2 cellular contexts compared by ENCODE assay signal in genomic region chr11:18802381-18803257, GRCh38.
TF ChIP-seq lines count a peak whose summit lies in the region.

No MANE protein-coding gene starts in this region.

TF ChIP-seq in IMR-90, 13 proteins besides CTCF, POLR2A, EP300 and RAD21:
- TF ChIP-seq MAFK (IDR thresholded peaks at IDR 0.05; ENCODE audit: low read depth, low read length) (peak; percentile 88), RCOR1 (IDR thresholded peaks at IDR 0.05; ENCODE audit: insufficient replicate concordance, low read length) (no peak), SMC3 (IDR thresholded peaks at IDR 0.05; ENCODE audit: low read depth, low read length) (peak; percentile 48), NFE2L2 (IDR thresholded peaks at IDR 0.05; ENCODE audit: low read depth, low read length) (no peak), MAZ (IDR thresholded peaks at IDR 0.05; ENCODE audit: borderline replicate concordance, low read depth, low read length) (no peak), CEBPB (IDR thresholded peaks at IDR 0.05; ENCODE audit: low read depth, low read length) (peak; percentile 76), CHD1 (IDR thresholded peaks at IDR 0.05; ENCODE audit: low read depth, low read length) (no peak), BHLHE40 (IDR thresholded peaks at IDR 0.05; ENCODE audit: low read depth, low read length) (no peak)

TF ChIP-seq in K562, 482 proteins besides CTCF, POLR2A, EP300 and RAD21 (continues in another document):
- TF ChIP-seq MLLT1 (IDR thresholded peaks at IDR 0.05) (no peak), MGA (IDR thresholded peaks at IDR 0.05) (no peak), HNRNPUL1 (IDR thresholded peaks at IDR 0.05; ENCODE audit: low read length) (no peak), NFRKB (IDR thresholded peaks at IDR 0.05; ENCODE audit: low read depth) (no peak), GTF3C2 (IDR thresholded peaks at IDR 0.05; ENCODE audit: borderline replicate concordance, extremely low read depth, insufficient read length) (no peak), ARID3A (IDR thresholded peaks at IDR 0.05; ENCODE audit: borderline replicate concordance, low read depth, low read length) (no peak), PRPF4 (IDR thresholded peaks at IDR 0.05; ENCODE audit: insufficient read depth, low read depth, low read length, poor library complexity, severe bottlenecking) (no peak), HMGN3 (IDR thresholded peaks at IDR 0.05; ENCODE audit: borderline replicate concordance, extremely low read depth, insufficient read length, low read depth, low read length) (no peak), HNRNPLL (IDR thresholded peaks at IDR 0.05; ENCODE audit: low read depth, low read length, poor library complexity, severe bottlenecking) (no peak), ZKSCAN3 (CRISPR knock-in tag; IDR thresholded peaks at IDR 0.05) (no peak), SETDB1 (IDR thresholded peaks at IDR 0.05; ENCODE audit: low read length) (no peak), E2F3 (CRISPR knock-in tag; IDR thresholded peaks at IDR 0.05) (no peak), ZNF431 (CRISPR knock-in tag; IDR thresholded peaks at IDR 0.05) (no peak), PURB (CRISPR knock-in tag; IDR thresholded peaks at IDR 0.05; ENCODE audit: low read depth) (no peak), CHD2 (IDR thresholded peaks at IDR 0.05; ENCODE audit: low read depth, low read length) (no peak), TEAD2 (tag; IDR thresholded peaks at IDR 0.05) (peak; percentile 44; the same call in 1 of the 2 replicates), KDM5B (IDR thresholded peaks at IDR 0.05; ENCODE audit: insufficient replicate concordance, low read depth, low read length) (no peak), ETS2 (tag; IDR thresholded peaks at IDR 0.05; ENCODE audit: borderline replicate concordance, poor library complexity, severe bottlenecking) (no peak), MAFG (tag; conservative IDR thresholded peaks at IDR 0.05) (peak; percentile 48), ZFP1 (CRISPR knock-in tag; IDR thresholded peaks at IDR 0.05) (no peak), ZNF184 (CRISPR knock-in tag; IDR thresholded peaks at IDR 0.05) (no peak), ESRRB (CRISPR knock-in tag; IDR thresholded peaks at IDR 0.05; ENCODE audit: borderline replicate concordance) (no peak), MAFF (IDR thresholded peaks at IDR 0.05; ENCODE audit: low read length) (peak; percentile 73), STAT6 (CRISPR knock-in tag; IDR thresholded peaks at IDR 0.05) (no peak), RCOR1 (IDR thresholded peaks at IDR 0.05; ENCODE audit: borderline replicate concordance in 1 of 2, low read depth in 2 of 2, low read length in 2 of 2) (no peak), DEAF1 (CRISPR knock-in tag; IDR thresholded peaks at IDR 0.05) (peak; percentile 21; the same call in 1 of the 2 replicates), CAMTA2 (CRISPR knock-in tag; conservative IDR thresholded peaks at IDR 0.05) (no peak), TCF7L2 (IDR thresholded peaks at IDR 0.05; ENCODE audit: low read depth, low read length) (no peak), JUND (IDR thresholded peaks at IDR 0.05; ENCODE audit: borderline replicate concordance, low read depth, low read length) (peak; percentile 45; the same call in 1 of the 2 replicates), JUND (tag; IDR thresholded peaks at IDR 0.05; ENCODE audit: borderline replicate concordance, low read depth, low read length) (peak; percentile 37; the same call in 1 of the 3 replicates), CBX1 (IDR thresholded peaks at IDR 0.05; ENCODE audit: low read depth) (no peak), TCFL5 (CRISPR knock-in tag; conservative IDR thresholded peaks at IDR 0.05) (no peak), TEAD1 (CRISPR knock-in tag; IDR thresholded peaks at IDR 0.05) (peak in 1 of 2 experiments; percentile 69; a peak in 1 of 4 replicates), ATF1 (CRISPR knock-in tag; IDR thresholded peaks at IDR 0.05) (no peak), ATF1 (tag; IDR thresholded peaks at IDR 0.05) (peak; percentile 66), ATF7 (IDR thresholded peaks at IDR 0.05) (peak; percentile 82), MAFK (IDR thresholded peaks at IDR 0.05; ENCODE audit: low read length) (peak; percentile 57; the same call in 1 of the 2 replicates)
